ENCODE assay signal across 19 cellular contexts in genomic region chr22:22632226-22632625, GRCh38. TPM values are rescaled to one million over a fixed set of nuclear protein-coding genes. Genes with fewer than 3 reads are reported as not detected.
"Had no signal": no experiment of that assay in that cellular context is flagged by ENCODE, and none has a peak within 500 bp of the region (broad histone marks: within the 10 kb centered on the region; RNA-seq: fewer than 3 reads in every experiment).

No MANE protein-coding gene starts in this region.

RNA-seq across cellular contexts. Expression of gene GGTLC2, which starts 12.2 kb away (rescaled TPM):
- total RNA-seq: kidney epithelial cell; left cardiac atrium; left lobe of liver; left ventricle myocardium inferior; left ventricle myocardium superior; liver; lower leg skin; lung microvascular endothelial cell; mammary epithelial cell; mesenteric fat pad; mesothelial cell of epicardium; mononuclear cell; mucosa of descending colon; mucosa of gallbladder; myocyte; naive thymus-derived CD4-positive, alpha-beta T cell had no signal
- polyA plus RNA-seq: hepatocyte; immature natural killer cell; keratinocyte; liver; mammary epithelial cell; naive thymus-derived CD4-positive, alpha-beta T cell had no signal
